In the genomic region with DNA sequence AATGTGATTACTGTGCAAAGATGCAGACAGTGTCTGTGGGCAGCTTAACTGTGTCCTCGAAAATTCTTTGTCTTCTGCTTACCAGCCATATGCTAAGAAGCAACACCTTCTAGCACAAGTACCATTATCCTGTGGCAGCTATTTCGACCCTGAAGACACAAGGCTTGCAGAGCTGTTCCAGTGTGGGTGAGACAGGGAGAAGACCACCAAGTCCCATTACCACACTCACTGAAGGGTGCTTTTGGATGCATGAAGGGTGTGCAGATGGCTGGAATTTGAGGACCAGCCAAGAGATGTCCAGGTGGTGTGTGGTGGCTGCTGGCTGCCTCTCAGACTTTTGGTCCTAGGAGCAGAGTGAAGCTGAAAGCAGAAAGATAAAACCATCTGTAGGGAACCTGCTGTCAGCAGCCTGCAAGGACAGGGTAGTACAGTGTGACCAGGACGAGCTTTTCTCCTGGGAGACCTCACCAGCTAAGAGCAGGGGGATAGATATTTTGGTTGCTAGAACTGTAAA, we compare ENCODE assay signal across 22 cellular contexts.
DNase-seq lines count a peak whose midpoint lies in the region; ATAC-seq and TF ChIP-seq lines count a peak whose summit lies in the region.
"Had no signal": no experiment of that assay in that cellular context is flagged by ENCODE, and none has a peak within 500 bp of the region (broad histone marks: within the 10 kb centered on the region; RNA-seq: fewer than 3 reads in every experiment).

No MANE protein-coding gene starts in this region.

- no peak overlapping the region for H3K27ac Mint-ChIP-seq in chondrocyte (ENCODE audit: unreplicated experiment)
- H3K27ac Mint-ChIP-seq: B cell; CD8-positive, alpha-beta T cell had no signal

- H3K36me3 Mint-ChIP-seq in chondrocyte (ENCODE audit: low read depth): no peaks in the 10 kb centered on the region
- H3K36me3 Mint-ChIP-seq: CD8-positive, alpha-beta T cell had no signal

- H3K27me3 Mint-ChIP-seq in chondrocyte (ENCODE audit: low read depth): no peaks in the 10 kb centered on the region

- peaks cover 5% of the 10 kb centered on the region for H3K9me3 Mint-ChIP-seq in chondrocyte (ENCODE audit: low read depth)
- H3K9me3 Mint-ChIP-seq: CD8-positive, alpha-beta T cell had no signal

- H3K4me1 Mint-ChIP-seq in chondrocyte (ENCODE audit: low read depth): no peaks in the 10 kb centered on the region
- H3K4me1 Mint-ChIP-seq: B cell had no signal

- DNase-seq in G401 (ENCODE audit: low spot score): peak; percentile 95
- DNase-seq in NCI-H82 (lab: John Stamatoyannopoulos, UW): peak; percentile 78
- peak; percentile 94 for DNase-seq in cerebellar cortex (ENCODE audit: low spot score)
- DNase-seq in pons (ENCODE audit: low spot score): peak; percentile 7
- no peak for DNase-seq in chondrocyte (ENCODE audit: low spot score)
- DNase-seq: Caco-2; CD8-positive, alpha-beta T cell; DMS79 treated with DMSO at 0.1 percent for 48 hours; Kasumi-1; NCI-H1092 treated with DMSO at 0.1 percent for 48 hours; NCI-H1436; NCI-H1930; NCI-H2107; NCI-H526 treated with DMSO at 0.1 percent for 48 hours; NK-92 treated with Interleukin-12 subunit alpha and Interleukin-12 subunit beta, amount 100 ng/mL, for 24 hours; PC-3; SK-N-SH; SW 1271 had no signal

- in situ Hi-C loops in G401 (cut with HindIII; ENCODE audit: low sequenced_read_pairs): no loop called here

- H3K4me3 Mint-ChIP-seq in chondrocyte (ENCODE audit: unreplicated experiment): no peak overlapping the region
- H3K4me3 Mint-ChIP-seq: B cell; CD8-positive, alpha-beta T cell had no signal

- ATAC-seq in activated CD4-positive, CD25-positive, alpha-beta regulatory T cell treated with anti-CD3 and anti-CD28 coated beads, Interleukin-2, amount 50 U/mL, for 24 hours: no peak
- no peak for ATAC-seq in GM21528 (IDR thresholded peaks at IDR 0.05; ENCODE audit: low FRiP score, unreplicated experiment)
- ATAC-seq: CD8-positive, alpha-beta T cell; HepG2; PC-3 had no signal

- TF ChIP-seq CTCF in chondrocyte (IDR thresholded peaks at IDR 0.05): no peak
